Comparison of ENCODE assay signal across 8 cellular contexts in genomic region chr1:31704261-31705079, GRCh38. TPM values are rescaled to one million over a fixed set of nuclear protein-coding genes. Genes with fewer than 3 reads are reported as not detected.
DNase-seq lines count a peak whose midpoint lies in the region; ATAC-seq and TF ChIP-seq lines count a peak whose summit lies in the region.

No MANE protein-coding gene starts in this region.

- peak overlapping the region; percentile 38 to 73 (median 66) for H3K9ac ChIP-seq in skeletal muscle tissue (ENCODE audit: low read depth in 1 of 3, low read length in 3 of 3)

- no peaks in the 10 kb centered on the region for H3K9me3 ChIP-seq in heart right ventricle
- H3K9me3 ChIP-seq in skeletal muscle tissue (ENCODE audit: control insufficient read depth in 3 of 3, low read length in 3 of 3), result no peaks in the 10 kb centered on the region

- peak; percentile 81 for DNase-seq in HFF-Myc (ENCODE audit: extremely low read depth, low read depth)
- DNase-seq in activated B cell treated with CpG ODN at 0.5 μM for 24 hours, result no peak
- DNase-seq in heart right ventricle, result no peak
- DNase-seq in NCI-H2227 (lab: John Stamatoyannopoulos, UW; ENCODE audit: unreplicated experiment), result no peak
- DNase-seq in NOMO-1 (lab: John Stamatoyannopoulos, UW; ENCODE audit: unreplicated experiment in 2 of 2), result no peak

- H3K4me1 ChIP-seq in heart right ventricle, result peaks cover 17 to 76% (median 44%) of the 10 kb centered on the region in 9 donors
- H3K4me1 ChIP-seq in skeletal muscle tissue (ENCODE audit: control insufficient read depth in 3 of 3, insufficient read depth in 3 of 3, low read length in 3 of 3), result peaks cover 34 to 52% (median 49%) of the 10 kb centered on the region in 3 donors

- no peak overlapping the region for H3K27ac Mint-ChIP-seq in activated B cell treated with CpG ODN at 0.5 μM for 24 hours

- CTCF ChIA-PET in activated B cell treated with CpG ODN at 0.5 μM for 24 hours (lab: Charles Lee), result interaction anchor here (1.0 to 1.9 kb wide), 5 partner anchors 11 to 85 kb away, joined by 3 to 6 read pairs (median 4); no protein-coding TSS in a partner anchor

- H3K36me3 ChIP-seq in heart right ventricle (peaks cover 0 to 5% (median 0%) of the 10 kb centered on the region in 9 donors), skeletal muscle tissue (ENCODE audit: control insufficient read depth in 3 of 3, insufficient read depth in 3 of 3, low read length in 3 of 3) (peaks cover 0 to under 1% (median 0%) of the 10 kb centered on the region in 3 donors)

- H3K27ac ChIP-seq in heart right ventricle, result peak overlapping the region; percentile 36 to 90 (median 78)
- peak overlapping the region; percentile 75 for H3K27ac ChIP-seq in skeletal muscle tissue (ENCODE audit: low read depth, low read length)

- peaks cover 42% of the 10 kb centered on the region for H3K27me3 Mint-ChIP-seq in activated B cell treated with CpG ODN at 0.5 μM for 24 hours

- H3K27me3 ChIP-seq in heart right ventricle (peaks cover 0 to 23% (median 0%) of the 10 kb centered on the region in 7 donors), skeletal muscle tissue (ENCODE audit: control insufficient read depth in 3 of 3, insufficient read depth in 3 of 3, low read length in 3 of 3) (no peaks in the 10 kb centered on the region)

- POLR2A ChIA-PET in activated B cell treated with CpG ODN at 0.5 μM for 24 hours (lab: Charles Lee), result interaction anchor here (0.6 to 1.4 kb wide), 5 partner anchors 11 to 257 kb away, joined by 3 to 15 read pairs (median 3); partner anchors contain the start of gene PEF1

- peak overlapping the region; percentile 86 for H3K4me3 ChIP-seq in HFF-Myc (replicated peaks; ENCODE audit: low read depth, low read length)
- H3K4me3 ChIP-seq in heart right ventricle, result peak overlapping the region in 9 of 10 donors; percentile 38 to 58 (median 50)
- H3K4me3 ChIP-seq in skeletal muscle tissue (ENCODE audit: low read length in 3 of 3), result peak overlapping the region; percentile 5 to 66 (median 60)

- intact Hi-C loops in activated B cell treated with CpG ODN at 0.5 μM for 24 hours (cut with micrococcal nuclease), result loop anchor here (2.0 kb wide), 1 partner anchor 40 kb away; no protein-coding TSS in a partner anchor
- intact Hi-C loops in heart right ventricle (cut with DNase I), result loop anchor here in 1 of 10 donors (5.0 kb wide), 1 partner anchor 37 kb away; no protein-coding TSS in a partner anchor

- H3K36me3 Mint-ChIP-seq in activated B cell treated with CpG ODN at 0.5 μM for 24 hours (ENCODE audit: low read depth), result no peaks in the 10 kb centered on the region

- no peaks in the 10 kb centered on the region for H3K9me3 Mint-ChIP-seq in activated B cell treated with CpG ODN at 0.5 μM for 24 hours

- peaks cover 43% of the 10 kb centered on the region for H3K4me1 Mint-ChIP-seq in activated B cell treated with CpG ODN at 0.5 μM for 24 hours

- peak overlapping the region; percentile 49 for H3K4me3 Mint-ChIP-seq in activated B cell treated with CpG ODN at 0.5 μM for 24 hours

- no peak for ATAC-seq in activated B cell treated with CpG ODN at 0.5 μM for 24 hours (ENCODE audit: low read depth)
- peak in 7 of 8 donors; percentile 2 to 37 (median 16) for ATAC-seq in heart right ventricle
- no peak for ATAC-seq in HG03469 (IDR thresholded peaks at IDR 0.05; ENCODE audit: unreplicated experiment)
- ATAC-seq in HG03108 (IDR thresholded peaks at IDR 0.05; ENCODE audit: unreplicated experiment), result no peak

- no peak for TF ChIP-seq CTCF in HFF-Myc (IDR thresholded peaks at IDR 0.05; ENCODE audit: low read depth, low read length, missing control alignments)
- no peak for TF ChIP-seq CTCF in activated B cell treated with CpG ODN at 0.5 μM for 24 hours (IDR thresholded peaks at IDR 0.05)
- TF ChIP-seq CTCF in heart right ventricle (IDR thresholded peaks at IDR 0.05), result no peak

- WGBS in heart right ventricle, 2 donors, result 34 to 36% methylated on average over 19 to 20 of the region's 20 CpGs

RNA-seq across cellular contexts. Expression of gene COL16A1, which starts 0.7 kb away (rescaled TPM):
- total RNA-seq in activated B cell treated with CpG ODN at 0.5 μM for 24 hours (0.17 and 0.31 TPM in 2 replicates), heart right ventricle (10 to 100 TPM in 9 of 10 donors, 1 to 10 TPM in 1; 7.4 to 35.3 (median 16.6) TPM), skeletal muscle tissue (91.9 TPM)
- polyA plus RNA-seq in heart right ventricle, result 10 to 100 TPM in 1 of 2 donors, 1 to 10 TPM in 1; 8.3 to 33.1 TPM

RNA-seq across cellular contexts. Expression of gene ADGRB2, which starts 59.7 kb away (rescaled TPM):
- total RNA-seq in activated B cell treated with CpG ODN at 0.5 μM for 24 hours (6.3 and 6.5 TPM in 2 replicates), heart right ventricle (10 to 100 TPM in 2 of 10 donors, 1 to 10 TPM in 8; 4.4 to 14.9 (median 8.6) TPM), skeletal muscle tissue (6.3 TPM)
- polyA plus RNA-seq in heart right ventricle, result 10 to 100 TPM in 1 of 2 donors, under 1 TPM in 1; 0.91 to 17.9 TPM

RNA-seq across cellular contexts. Expression of gene PEF1, which starts 59.8 kb away (rescaled TPM):
- total RNA-seq in activated B cell treated with CpG ODN at 0.5 μM for 24 hours, result 58.0 and 61.1 TPM in 2 replicates
- total RNA-seq in heart right ventricle, result 10 to 100 TPM; 35.0 to 47.9 (median 40.0) TPM
- polyA plus RNA-seq in heart right ventricle, result 10 to 100 TPM; 35.4 to 94.3 TPM
- 44.9 TPM for total RNA-seq in skeletal muscle tissue

Comparison
In these comparisons a context has a peak if more than half of its experiments do, and no peak if none do; other contexts are left out.
1. ATAC-seq: peak in heart right ventricle (7 of 8); none in activated B cell treated with CpG ODN at 0.5 μM for 24 hours (single experiment), HG03469 (single experiment) and HG03108 (single experiment).
2. Peak in every context shown above with its lines, with median percentiles within 50 percentile points of each other: H3K4me3 ChIP-seq.